ENCODE assay signal across 10 cellular contexts in genomic region chr6:106692112-106692822, GRCh38.
A peak's percentile ranks its signal among the peaks of the same experiment; 100 is the strongest.
DNase-seq lines count a peak whose midpoint lies in the region; ATAC-seq and TF ChIP-seq lines count a peak whose summit lies in the region.
"Had no signal": no experiment of that assay in that cellular context is flagged by ENCODE, and none has a peak within 500 bp of the region (broad histone marks: within the 10 kb centered on the region; RNA-seq: fewer than 3 reads in every experiment).

No MANE protein-coding gene starts in this region.

- H2AFZ ChIP-seq in SK-N-SH (ENCODE audit: low read depth) = no peak overlapping the region

- DNase-seq in HPDE6-E6E7 (ENCODE audit: extremely low spot score) (peak; percentile 38), SK-N-SH (no peak), hippocampal formation (lab: John Stamatoyannopoulos, UW) (peak; percentile 8 to 47), SIG-M5 treated with dmso at 0.1 percent for 504 hours (lab: John Stamatoyannopoulos, UW; ENCODE audit: unreplicated experiment) (no peak), Kasumi-1 (lab: John Stamatoyannopoulos, UW) (no peak), GM20000 (ENCODE audit: low spot score) (no peak)
- no peak for DNase-seq in activated CD8-positive, alpha-beta memory T cell treated with anti-CD3 and anti-CD28 coated beads, Interleukin-2, amount 50 U/mL, for 48 hours
- DNase-seq: NK-92 treated with Interleukin-12 subunit alpha and Interleukin-12 subunit beta, amount 100 ng/mL, for 24 hours had no signal

- no peaks in the 10 kb centered on the region for H3K4me1 ChIP-seq in SK-N-SH (ENCODE audit: control insufficient read depth in 1 of 2, insufficient read depth in 2 of 2, low read depth in 1 of 2, low read length in 1 of 2)

- no peaks in the 10 kb centered on the region for H3K36me3 Mint-ChIP-seq in stimulated activated memory B cell treated with anti-CD40 and anti-IgM and Interleukin-4, amounts not matched to agents 10 μg/mL and 1 μg/mL and 100 μg/mL, for 72 hours
- H3K36me3 Mint-ChIP-seq: activated naive CD4-positive, alpha-beta T cell treated with anti-CD3 and anti-CD28 coated beads, Interleukin-2, amount 50 U/mL, for 72 hours had no signal

- H3K4me2 ChIP-seq in SK-N-SH = 0 out of 2 replicates have a peak overlapping the region, but pooled peaks have one; percentile 16

- no peak overlapping the region for H3K4me3 Mint-ChIP-seq in stimulated activated memory B cell treated with anti-CD40 and anti-IgM and Interleukin-4, amounts not matched to agents 10 μg/mL and 1 μg/mL and 100 μg/mL, for 72 hours

- no peaks in the 10 kb centered on the region for H3K27me3 Mint-ChIP-seq in stimulated activated memory B cell treated with anti-CD40 and anti-IgM and Interleukin-4, amounts not matched to agents 10 μg/mL and 1 μg/mL and 100 μg/mL, for 72 hours

- WGBS in SK-N-SH (ENCODE audit: low lambda C conversion rate) = 60% methylated on average over 6 of the region's 6 CpGs

- H3K9ac ChIP-seq in SK-N-SH = no peak overlapping the region

- TF ChIP-seq CTCF in SK-N-SH (IDR thresholded peaks at IDR 0.05) (no peak), GM20000 (IDR thresholded peaks at IDR 0.05; ENCODE audit: extremely low read depth, missing control alignments) (no peak)

- CTCF ChIA-PET in SK-N-SH (lab: Yijun Ruan, JAX) = interaction anchor here (0.6 kb wide), 1 partner anchor 248 kb away, joined by 3 read pairs; no protein-coding TSS in a partner anchor

- H3F3A ChIP-seq in SK-N-SH (replicated peaks; ENCODE audit: insufficient read depth) = no peaks in the 10 kb centered on the region

- no peak for ATAC-seq in stimulated activated memory B cell treated with anti-CD40 and anti-IgM and Interleukin-4, amounts not matched to agents 10 μg/mL and 1 μg/mL and 100 μg/mL, for 72 hours
- ATAC-seq: activated naive CD4-positive, alpha-beta T cell treated with anti-CD3 and anti-CD28 coated beads, Interleukin-2, amount 50 U/mL, for 72 hours had no signal

- no peaks in the 10 kb centered on the region for H3K36me3 ChIP-seq in SK-N-SH (replicated peaks in 1 of 2; ENCODE audit: control insufficient read depth in 1 of 2, insufficient read depth in 2 of 2, low read length in 1 of 2)

- POLR2A ChIA-PET in SK-N-SH (lab: Yijun Ruan, JAX) = interaction anchor here (1.3 kb wide), 1 partner anchor 282 kb away, joined by 3 read pairs; no protein-coding TSS in a partner anchor

- H3K9me3 ChIP-seq in SK-N-SH = no peaks in the 10 kb centered on the region

- H3K79me2 ChIP-seq in SK-N-SH (ENCODE audit: insufficient read depth) = no peaks in the 10 kb centered on the region

- no peaks in the 10 kb centered on the region for H3K9me3 Mint-ChIP-seq in stimulated activated memory B cell treated with anti-CD40 and anti-IgM and Interleukin-4, amounts not matched to agents 10 μg/mL and 1 μg/mL and 100 μg/mL, for 72 hours
- H3K9me3 Mint-ChIP-seq: activated naive CD4-positive, alpha-beta T cell treated with anti-CD3 and anti-CD28 coated beads, Interleukin-2, amount 50 U/mL, for 72 hours had no signal

- H3K27ac Mint-ChIP-seq in stimulated activated memory B cell treated with anti-CD40 and anti-IgM and Interleukin-4, amounts not matched to agents 10 μg/mL and 1 μg/mL and 100 μg/mL, for 72 hours = peak overlapping the region; percentile 41
- H3K27ac Mint-ChIP-seq: activated naive CD4-positive, alpha-beta T cell treated with anti-CD3 and anti-CD28 coated beads, Interleukin-2, amount 50 U/mL, for 72 hours had no signal

- no peaks in the 10 kb centered on the region for H4K20me1 ChIP-seq in SK-N-SH (ENCODE audit: insufficient read depth)

- no peak for TF ChIP-seq RAD21 in SK-N-SH (IDR thresholded peaks at IDR 0.05; ENCODE audit: low read length)

- peaks cover 57% of the 10 kb centered on the region for H3K4me1 Mint-ChIP-seq in stimulated activated memory B cell treated with anti-CD40 and anti-IgM and Interleukin-4, amounts not matched to agents 10 μg/mL and 1 μg/mL and 100 μg/mL, for 72 hours

- TF ChIP-seq EP300 in SK-N-SH (IDR thresholded peaks at IDR 0.05; ENCODE audit: borderline replicate concordance in 1 of 2, low read depth in 1 of 2, low read length in 1 of 2) = no peak

- no peak overlapping the region for H3K27ac ChIP-seq in SK-N-SH (ENCODE audit: low read depth in 2 of 2, low read length in 1 of 2)

- H3K9me2 ChIP-seq in SK-N-SH = no peaks in the 10 kb centered on the region

- H3K27me3 ChIP-seq in SK-N-SH (ENCODE audit: insufficient read depth) = no peaks in the 10 kb centered on the region; the same call in 1 of the 2 replicates

- H3K4me3 ChIP-seq in SK-N-SH (ENCODE audit: low read depth in 2 of 2, low read length in 1 of 2) = no peak overlapping the region

TF ChIP-seq in SK-N-SH, 30 proteins besides CTCF, POLR2A, EP300 and RAD21:
- no peak for TF ChIP-seq TCF12 (IDR thresholded peaks at IDR 0.05)
- no peak for TF ChIP-seq TEAD4 (IDR thresholded peaks at IDR 0.05; ENCODE audit: borderline replicate concordance, insufficient read depth)
- TF ChIP-seq, protein P1, sequence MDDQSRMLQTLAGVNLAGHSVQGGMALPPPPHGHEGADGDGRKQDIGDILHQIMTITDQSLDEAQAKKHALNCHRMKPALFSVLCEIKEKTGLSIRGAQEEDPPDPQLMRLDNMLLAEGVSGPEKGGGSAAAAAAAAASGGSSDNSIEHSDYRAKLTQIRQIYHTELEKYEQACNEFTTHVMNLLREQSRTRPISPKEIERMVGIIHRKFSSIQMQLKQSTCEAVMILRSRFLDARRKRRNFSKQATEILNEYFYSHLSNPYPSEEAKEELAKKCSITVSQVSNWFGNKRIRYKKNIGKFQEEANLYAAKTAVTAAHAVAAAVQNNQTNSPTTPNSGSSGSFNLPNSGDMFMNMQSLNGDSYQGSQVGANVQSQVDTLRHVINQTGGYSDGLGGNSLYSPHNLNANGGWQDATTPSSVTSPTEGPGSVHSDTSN (IDR thresholded peaks at IDR 0.05) = no peak
- no peak for TF ChIP-seq RFX5 (IDR thresholded peaks at IDR 0.05; ENCODE audit: low read length)
- no peak for TF ChIP-seq MEF2A (IDR thresholded peaks at IDR 0.05; ENCODE audit: borderline replicate concordance, low read depth)

Comparison
In these comparisons a context has a peak if more than half of its experiments do, and no peak if none do; other contexts are left out.
1. DNase-seq: peak in HPDE6-E6E7 (single experiment) and hippocampal formation (2 of 2); none in SK-N-SH (single experiment), SIG-M5 treated with dmso at 0.1 percent for 504 hours (single experiment), activated CD8-positive, alpha-beta memory T cell treated with anti-CD3 and anti-CD28 coated beads, Interleukin-2, amount 50 U/mL, for 48 hours (single experiment), Kasumi-1 (0 of 2) and GM20000 (single experiment).